In genomic region chr12:22257100-22257499, GRCh38 we compare ENCODE assay signal across 22 cellular contexts.
DNase-seq lines count a peak whose midpoint lies in the region; TF ChIP-seq lines count a peak whose summit lies in the region.
"Had no signal": no experiment of that assay in that cellular context is flagged by ENCODE, and none has a peak within 500 bp of the region (broad histone marks: within the 10 kb centered on the region; RNA-seq: fewer than 3 reads in every experiment).

No MANE protein-coding gene starts in this region.

- H3K27ac Mint-ChIP-seq in brain (peak overlapping the region in 3 of 5 experiments; percentile 17 to 70 (median 54)), neural crest cell (ENCODE audit: unreplicated experiment) (peak overlapping the region; percentile 61)
- H3K27ac Mint-ChIP-seq: H9, HFFc6 had no signal

- no peak overlapping the region for H3K4me3 ChIP-seq in esophagus muscularis mucosa
- H3K4me3 ChIP-seq: K562, Peyer's patch had no signal

- H3K4me3 Mint-ChIP-seq in brain (no peak overlapping the region), neural crest cell (no peak overlapping the region)
- H3K4me3 Mint-ChIP-seq: H9, HFFc6 had no signal

- intact Hi-C loops in esophagus muscularis mucosa (cut with DNase I), result no loop called here

- H3K36me3 Mint-ChIP-seq in brain (no peaks in the 10 kb centered on the region), neural crest cell (ENCODE audit: low read depth) (peaks cover 10% of the 10 kb centered on the region)

- no peak for TF ChIP-seq EP300 in esophagus muscularis mucosa (IDR thresholded peaks at IDR 0.05)

- no peaks in the 10 kb centered on the region for H3K27me3 ChIP-seq in esophagus muscularis mucosa
- H3K27me3 ChIP-seq: Peyer's patch had no signal

- H3K4me1 Mint-ChIP-seq in brain (peaks cover 35% of the 10 kb centered on the region), neural crest cell (peaks cover 41% of the 10 kb centered on the region)

- H3K27me3 Mint-ChIP-seq in brain (no peaks in the 10 kb centered on the region), neural crest cell (ENCODE audit: low read depth) (no peaks in the 10 kb centered on the region)
- H3K27me3 Mint-ChIP-seq: CD4-positive, CD25-positive, alpha-beta regulatory T cell had no signal

- peak overlapping the region; percentile 63 to 74 (median 70) for H3K27ac ChIP-seq in esophagus muscularis mucosa (replicated peaks in 1 of 4)
- H3K27ac ChIP-seq: HL-60, Peyer's patch had no signal

- H3K36me3 ChIP-seq in esophagus muscularis mucosa, result no peaks in the 10 kb centered on the region
- H3K36me3 ChIP-seq: Peyer's patch had no signal

- no peak for TF ChIP-seq POLR2A in esophagus muscularis mucosa (IDR thresholded peaks at IDR 0.05; ENCODE audit: low read depth)

- WGBS in esophagus muscularis mucosa, result 58% methylated on average over 6 of the region's 6 CpGs

- DNase-seq in esophagus muscularis mucosa (ENCODE audit: extremely low spot score) (no peak), neural crest cell (ENCODE audit: low read depth, low spot score) (no peak), H4 (ENCODE audit: low spot score) (no peak), mucosa of gallbladder (ENCODE audit: low spot score) (no peak), NCI-H187 treated with DMSO at 0.1 percent for 48 hours (lab: John Stamatoyannopoulos, UW) (no peak), germinal center (ENCODE audit: low spot score) (no peak)
- DNase-seq: CD4-positive, CD25-positive, alpha-beta regulatory T cell; COR-L47; DMS79; H9; HFFc6; MM.1S; NCI-H1048; NCI-H1417 treated with DMSO at 0.1 percent for 48 hours; NCI-H2029; NCI-H226; NCI-H524; NCI-H774; Peyer's patch had no signal

- H3K9me3 ChIP-seq in esophagus muscularis mucosa, result no peaks in the 10 kb centered on the region
- H3K9me3 ChIP-seq: Peyer's patch had no signal

- no peak for TF ChIP-seq CTCF in brain (conservative IDR thresholded peaks at IDR 0.05)
- no peak for TF ChIP-seq CTCF in esophagus muscularis mucosa (IDR thresholded peaks at IDR 0.05)
- no peak for TF ChIP-seq CTCF in neural crest cell (conservative IDR thresholded peaks at IDR 0.05)

- H3K9me3 Mint-ChIP-seq in brain (no peaks in the 10 kb centered on the region), neural crest cell (no peaks in the 10 kb centered on the region)
- H3K9me3 Mint-ChIP-seq: CD4-positive, CD25-positive, alpha-beta regulatory T cell; H9; HFFc6 had no signal

- peaks cover 12 to 31% (median 27%) of the 10 kb centered on the region in 4 donors for H3K4me1 ChIP-seq in esophagus muscularis mucosa
- H3K4me1 ChIP-seq: Peyer's patch had no signal
